8 cellular contexts compared by ENCODE assay signal in genomic region chr19:459724-460511, GRCh38. TPM values are rescaled to one million over a fixed set of nuclear protein-coding genes. Genes with fewer than 3 reads are reported as not detected.
DNase-seq lines count a peak whose midpoint lies in the region; ATAC-seq and TF ChIP-seq lines count a peak whose summit lies in the region.
"Had no signal": no experiment of that assay in that cellular context is flagged by ENCODE, and none has a peak within 500 bp of the region (broad histone marks: within the 10 kb centered on the region; RNA-seq: fewer than 3 reads in every experiment).

No MANE protein-coding gene starts in this region.

- intact Hi-C loops in body of pancreas (cut with DNase I) (no loop called here), sciatic nerve (cut with DNase I) (no loop called here)

- H3K36me3 ChIP-seq in NT2/D1 (ENCODE audit: insufficient read depth, insufficient read length, low read length) (peaks cover 8% of the 10 kb centered on the region), body of pancreas (replicated peaks in 1 of 2; ENCODE audit: insufficient read depth in 1 of 2, low read depth in 2 of 2) (no peaks in the 10 kb centered on the region), iPS-20b (ENCODE audit: insufficient read depth, low read depth, low read length) (no peaks in the 10 kb centered on the region)

- H3K27ac ChIP-seq in body of pancreas = peak overlapping the region; percentile 87 to 97 (median 95)
- H3K27ac ChIP-seq in iPS-20b (ENCODE audit: low read length) = no peak overlapping the region

- no peak for TF ChIP-seq CTCF in HFF-Myc (IDR thresholded peaks at IDR 0.05; ENCODE audit: low read depth, low read length, missing control alignments)
- TF ChIP-seq CTCF in body of pancreas (IDR thresholded peaks at IDR 0.05) = no peak

- peak; percentile 71 to 86 (median 83) for TF ChIP-seq POLR2A in body of pancreas (IDR thresholded peaks at IDR 0.05)

- ATAC-seq in body of pancreas (peak; percentile 64), sciatic nerve (peak; percentile 86), GM21529 (IDR thresholded peaks at IDR 0.05; ENCODE audit: unreplicated experiment) (no peak), GM21825 (IDR thresholded peaks at IDR 0.05; ENCODE audit: unreplicated experiment) (no peak)

- H3K4me3 ChIP-seq in HFF-Myc (replicated peaks; ENCODE audit: low read depth, low read length) (peak overlapping the region; percentile 18), NT2/D1 (ENCODE audit: insufficient read length, low read depth) (peak overlapping the region; percentile 53), body of pancreas (peak overlapping the region; percentile 60 to 94), iPS-20b (ENCODE audit: low read length) (peak overlapping the region; percentile 66)

- H3K9me3 ChIP-seq in NT2/D1 (ENCODE audit: insufficient read depth, low read length) (no peaks in the 10 kb centered on the region), body of pancreas (no peaks in the 10 kb centered on the region), iPS-20b (ENCODE audit: insufficient read depth, low read depth, low read length) (no peaks in the 10 kb centered on the region)

- H3K27me3 ChIP-seq in NT2/D1 (ENCODE audit: insufficient read depth, insufficient read length) (peaks cover 9% of the 10 kb centered on the region), body of pancreas (no peaks in the 10 kb centered on the region), iPS-20b (ENCODE audit: insufficient read depth, low read length) (peaks cover 30% of the 10 kb centered on the region)

- DNase-seq in HFF-Myc (ENCODE audit: extremely low read depth, low read depth) = no peak
- no peak for DNase-seq in NT2/D1 (ENCODE audit: low read depth, low spot score)
- DNase-seq in body of pancreas = peak; percentile 74 to 83 (median 81)
- peak; percentile 86 for DNase-seq in sciatic nerve (ENCODE audit: low spot score)

- WGBS in body of pancreas, 2 donors = 2% methylated on average over 38 of the region's 66 CpGs; no CpG with 5 or more reads in 1 of the 2 donors

- H3K4me1 ChIP-seq in NT2/D1 (ENCODE audit: insufficient read depth, insufficient read length) = peaks cover 9% of the 10 kb centered on the region
- H3K4me1 ChIP-seq in body of pancreas = peaks cover 29% of the 10 kb centered on the region
- H3K4me1 ChIP-seq in iPS-20b (ENCODE audit: insufficient read depth, low read length) = no peaks in the 10 kb centered on the region

- H3K9ac ChIP-seq in NT2/D1 (ENCODE audit: insufficient read length, low read depth) (peak overlapping the region; percentile 76), iPS-20b (ENCODE audit: low read depth, low read length) (no peak overlapping the region)

RNA-seq across cellular contexts. Expression of gene SHC2, which starts 0.9 kb away (rescaled TPM):
- 100 to 1,000 TPM; 119 to 137 TPM for total RNA-seq in body of pancreas
- 31.6 TPM for total RNA-seq in sciatic nerve
- total RNA-seq: T-helper 2 cell treated with Interferon-gamma antibody and Interleukin-4, amounts not matched to agents 100 ng/mL and 5 ng/mL, for 36 hours had no signal

RNA-seq across cellular contexts. Expression of gene MADCAM1, which starts 36.4 kb away (rescaled TPM):
- total RNA-seq in body of pancreas = 1 to 10 TPM in 1 of 2 donors, not detected in 1; 3.6 TPM
- 1.1 TPM for total RNA-seq in sciatic nerve

RNA-seq across cellular contexts. Expression of gene TPGS1, which starts 47.4 kb away (rescaled TPM):
- total RNA-seq in body of pancreas = 10 to 100 TPM; 34.5 to 62.0 TPM
- 18.5 TPM for total RNA-seq in sciatic nerve

RNA-seq across cellular contexts. Expression of gene C2CD4C, which starts 51.0 kb away (rescaled TPM):
- total RNA-seq in body of pancreas = 1 to 10 TPM in 1 of 2 donors, under 1 TPM in 1; 0.33 to 1.8 TPM
- total RNA-seq in sciatic nerve = 2.8 TPM

Comparison
In these comparisons a context has a peak if more than half of its experiments do, and no peak if none do; other contexts are left out.
1. DNase-seq: peak in body of pancreas (4 of 4) and sciatic nerve (single experiment); none in HFF-Myc (single experiment) and NT2/D1 (single experiment).
2. H3K4me3 ChIP-seq: peak in every context shown above with its lines; median percentile 77 in body of pancreas; 66 in iPS-20b; 53 in NT2/D1; 18 in HFF-Myc.
3. ATAC-seq: peak in body of pancreas (single experiment) and sciatic nerve (single experiment); none in GM21529 (single experiment) and GM21825 (single experiment).